Comparison of ENCODE assay signal across 15 cellular contexts in the genomic region with DNA sequence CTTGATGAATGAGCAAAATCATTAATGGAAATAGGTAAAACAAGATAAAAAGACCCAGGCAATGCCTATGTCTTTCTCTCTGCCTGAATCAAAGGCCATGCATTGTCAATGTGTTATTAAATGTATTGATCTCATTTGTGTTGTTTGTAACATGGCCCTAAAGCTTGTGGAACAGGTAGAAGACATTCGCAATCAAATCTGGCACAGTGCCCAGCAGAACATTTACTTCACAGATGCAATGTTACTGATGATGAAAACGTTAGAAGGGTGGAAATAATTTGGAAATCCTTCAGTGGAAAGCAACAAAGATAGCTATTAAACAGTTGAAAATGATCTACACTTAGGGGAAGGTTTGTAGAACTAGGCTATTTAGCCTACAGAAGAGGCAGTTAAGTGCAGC.
A peak's percentile ranks its signal among the peaks of the same experiment; 100 is the strongest.
DNase-seq lines count a peak whose midpoint lies in the region; ATAC-seq and TF ChIP-seq lines count a peak whose summit lies in the region.
"Had no signal": no experiment of that assay in that cellular context is flagged by ENCODE, and none has a peak within 500 bp of the region (broad histone marks: within the 10 kb centered on the region; RNA-seq: fewer than 3 reads in every experiment).

No MANE protein-coding gene starts in this region.

- no peak overlapping the region for H2AFZ ChIP-seq in mesenchymal stem cell (ENCODE audit: low read depth, low read length)
- H2AFZ ChIP-seq: neural progenitor cell had no signal

- 72% methylated on average over 2 of the region's 2 CpGs for WGBS in mesenchymal stem cell

- no peak overlapping the region for H2BK5ac ChIP-seq in mesenchymal stem cell (ENCODE audit: low read depth, low read length, poor library complexity, severe bottlenecking)

- no peak overlapping the region for H3K4ac ChIP-seq in mesenchymal stem cell (ENCODE audit: low read depth in 1 of 2, low read length in 2 of 2)

- H3K18ac ChIP-seq in mesenchymal stem cell (ENCODE audit: low read depth in 1 of 2, low read length in 2 of 2): no peak overlapping the region

- H3K14ac ChIP-seq in mesenchymal stem cell (ENCODE audit: low read length in 2 of 2): no peak overlapping the region

- H3K27ac Mint-ChIP-seq in glutamatergic neuron (ENCODE audit: unreplicated experiment): peak overlapping the region; percentile 35
- H3K27ac Mint-ChIP-seq: neural progenitor cell; stimulated activated memory B cell treated with anti-CD40 and anti-IgM and Interleukin-4, amounts not matched to agents 10 μg/mL and 1 μg/mL and 100 μg/mL, for 72 hours had no signal

- H3K4me2 ChIP-seq in mesenchymal stem cell (ENCODE audit: low read length, poor library complexity, severe bottlenecking): no peak overlapping the region
- H3K4me2 ChIP-seq: neural progenitor cell had no signal

- H3K4me3 ChIP-seq in mesenchymal stem cell (ENCODE audit: insufficient read depth in 1 of 2, low read depth in 1 of 2, low read length in 2 of 2): no peak overlapping the region
- H3K4me3 ChIP-seq: neural progenitor cell had no signal

- H4K91ac ChIP-seq in mesenchymal stem cell (ENCODE audit: low read length): no peak overlapping the region

- H2BK120ac ChIP-seq in mesenchymal stem cell (ENCODE audit: low read depth, low read length): no peak overlapping the region

- H2AK5ac ChIP-seq in mesenchymal stem cell (ENCODE audit: low read length, severe bottlenecking): no peak overlapping the region

- H3K4me1 Mint-ChIP-seq in glutamatergic neuron (ENCODE audit: low read depth, unreplicated experiment): peaks cover 13% of the 10 kb centered on the region

- no peak for ATAC-seq in HG03354 (IDR thresholded peaks at IDR 0.05; ENCODE audit: poor library complexity, severe bottlenecking, unreplicated experiment)

- no peaks in the 10 kb centered on the region for H3K36me3 ChIP-seq in mesenchymal stem cell (ENCODE audit: control insufficient read depth in 1 of 2, insufficient read depth in 2 of 2, low read depth in 1 of 2, low read length in 2 of 2)
- H3K36me3 ChIP-seq: neural progenitor cell had no signal

- peaks cover 2% of the 10 kb centered on the region for H3K27me3 Mint-ChIP-seq in glutamatergic neuron (ENCODE audit: unreplicated experiment)
- H3K27me3 Mint-ChIP-seq: stimulated activated memory B cell treated with anti-CD40 and anti-IgM and Interleukin-4, amounts not matched to agents 10 μg/mL and 1 μg/mL and 100 μg/mL, for 72 hours had no signal

- H4K8ac ChIP-seq in mesenchymal stem cell (ENCODE audit: low read length): no peak overlapping the region

- peak overlapping the region; percentile 10 for H3K4me3 Mint-ChIP-seq in glutamatergic neuron (ENCODE audit: unreplicated experiment)
- H3K4me3 Mint-ChIP-seq: neural progenitor cell; stimulated activated memory B cell treated with anti-CD40 and anti-IgM and Interleukin-4, amounts not matched to agents 10 μg/mL and 1 μg/mL and 100 μg/mL, for 72 hours had no signal

- TF ChIP-seq CTCF in glutamatergic neuron (IDR thresholded peaks at IDR 0.05; ENCODE audit: partially characterized antibody, unreplicated experiment): no peak

- H2BK12ac ChIP-seq in mesenchymal stem cell (ENCODE audit: low read length in 2 of 2): no peak overlapping the region

- H3K79me1 ChIP-seq in mesenchymal stem cell (replicated peaks; ENCODE audit: low read length, poor library complexity, severe bottlenecking): no peaks in the 10 kb centered on the region

- no peaks in the 10 kb centered on the region for H3K4me1 ChIP-seq in mesenchymal stem cell (ENCODE audit: control insufficient read depth, insufficient read depth, low read depth, low read length)
- H3K4me1 ChIP-seq: neural progenitor cell had no signal

- H2BK15ac ChIP-seq in mesenchymal stem cell (ENCODE audit: low read depth, poor library complexity, severe bottlenecking): no peak overlapping the region

- H3K27me3 ChIP-seq in mesenchymal stem cell (ENCODE audit: control insufficient read depth in 1 of 2, insufficient read depth in 1 of 2, low read length in 2 of 2): no peaks in the 10 kb centered on the region
- H3K27me3 ChIP-seq: neural progenitor cell had no signal

- H3K23ac ChIP-seq in mesenchymal stem cell (ENCODE audit: low read length in 2 of 2): no peak overlapping the region

- peaks cover 4% of the 10 kb centered on the region for H3K9me3 Mint-ChIP-seq in glutamatergic neuron (ENCODE audit: unreplicated experiment)
- H3K9me3 Mint-ChIP-seq: neural progenitor cell; stimulated activated memory B cell treated with anti-CD40 and anti-IgM and Interleukin-4, amounts not matched to agents 10 μg/mL and 1 μg/mL and 100 μg/mL, for 72 hours had no signal

- H3K27ac ChIP-seq in mesenchymal stem cell (ENCODE audit: low read length, poor library complexity, severe bottlenecking): no peak overlapping the region
- H3K27ac ChIP-seq: 22Rv1, neural progenitor cell had no signal

- H3K9me3 ChIP-seq in mesenchymal stem cell (ENCODE audit: control insufficient read depth, low read length): no peaks in the 10 kb centered on the region

- H3K9ac ChIP-seq in mesenchymal stem cell (ENCODE audit: low read length): no peak overlapping the region
- H3K9ac ChIP-seq: neural progenitor cell had no signal

- H3K36me3 Mint-ChIP-seq in glutamatergic neuron (ENCODE audit: unreplicated experiment): no peaks in the 10 kb centered on the region
- H3K36me3 Mint-ChIP-seq: neural progenitor cell; stimulated activated memory B cell treated with anti-CD40 and anti-IgM and Interleukin-4, amounts not matched to agents 10 μg/mL and 1 μg/mL and 100 μg/mL, for 72 hours had no signal

- DNase-seq in DMS 273 (lab: John Stamatoyannopoulos, UW; ENCODE audit: unreplicated experiment) (peak; percentile 76), DMS 273 treated with DMSO at 0.1 percent for 48 hours (lab: John Stamatoyannopoulos, UW) (no peak), NAMALWA (ENCODE audit: low spot score) (peak; percentile 71), NCI-H2171 treated with DMSO at 0.1 percent for 48 hours (lab: John Stamatoyannopoulos, UW) (peak; percentile 88), glutamatergic neuron (no peak), mesenchymal stem cell (no peak), SKM-1 treated with dmso at 0.1 percent for 144 hours (lab: John Stamatoyannopoulos, UW; ENCODE audit: unreplicated experiment) (no peak)
- DNase-seq: activated naive CD4-positive, alpha-beta T cell; activated T-cell treated with anti-CD3 and anti-CD28 coated beads for 4 hours; kidney glomerular epithelial cell; trophoblast cell had no signal

Comparison
In these comparisons a context has a peak if more than half of its experiments do, and no peak if none do; other contexts are left out.
1. DNase-seq: peak in DMS 273 (single experiment), NAMALWA (single experiment) and NCI-H2171 treated with DMSO at 0.1 percent for 48 hours (single experiment); none in DMS 273 treated with DMSO at 0.1 percent for 48 hours (single experiment), glutamatergic neuron (single experiment), mesenchymal stem cell (single experiment) and SKM-1 treated with dmso at 0.1 percent for 144 hours (single experiment).